ENCODE assay signal across 19 cellular contexts in genomic region chr14:31568151-31568550, GRCh38. TPM values are rescaled to one million over a fixed set of nuclear protein-coding genes. Genes with fewer than 3 reads are reported as not detected.
DNase-seq lines count a peak whose midpoint lies in the region; ATAC-seq, FAIRE-seq and TF ChIP-seq lines count a peak whose summit lies in the region.
"Had no signal": no experiment of that assay in that cellular context is flagged by ENCODE, and none has a peak within 500 bp of the region (broad histone marks: within the 10 kb centered on the region; RNA-seq: fewer than 3 reads in every experiment).

No MANE protein-coding gene starts in this region.

- TF ChIP-seq CTCF in CD8-positive, alpha-beta T cell (IDR thresholded peaks at IDR 0.05) = no peak
- TF ChIP-seq CTCF in endothelial cell of umbilical vein (IDR thresholded peaks at IDR 0.05; ENCODE audit: extremely low read depth in 1 of 2, insufficient read depth in 1 of 2, low read depth in 1 of 2, low read length in 2 of 2) (no peak), sigmoid colon (IDR thresholded peaks at IDR 0.05) (no peak)

- no peak for TF ChIP-seq EP300 in sigmoid colon (IDR thresholded peaks at IDR 0.05)

- no peaks in the 10 kb centered on the region for H3K9me1 ChIP-seq in endothelial cell of umbilical vein (replicated peaks; ENCODE audit: control insufficient read depth, extremely low read depth, insufficient read depth, low read length)

- H4K20me1 ChIP-seq in endothelial cell of umbilical vein (replicated peaks; ENCODE audit: control insufficient read depth, extremely low read depth, insufficient read depth, low read length) = no peaks in the 10 kb centered on the region
- H4K20me1 ChIP-seq: BLaER1 had no signal

- peak overlapping the region; percentile 23 for H2AFZ ChIP-seq in endothelial cell of umbilical vein (ENCODE audit: low read depth, low read length)

- H3K36me3 ChIP-seq in CD8-positive, alpha-beta T cell (ENCODE audit: insufficient read depth, low read length) = no peaks in the 10 kb centered on the region
- H3K36me3 ChIP-seq in MG63 (no peaks in the 10 kb centered on the region), endothelial cell of umbilical vein (ENCODE audit: control insufficient read depth in 2 of 2, extremely low read depth in 1 of 2, insufficient read depth in 2 of 2, low read length in 2 of 2) (no peaks in the 10 kb centered on the region), SJCRH30 (0 out of 2 replicates have a peak, but pooled peaks cover 5% of the 10 kb centered on the region), sigmoid colon (peaks cover 0 to 13% (median 0%) of the 10 kb centered on the region in 4 donors)

- H3K27ac Mint-ChIP-seq in CD8-positive, alpha-beta T cell = no peak overlapping the region
- peak overlapping the region in 4 of 10 donors; percentile 8 to 68 (median 36) for H3K27ac Mint-ChIP-seq in naive thymus-derived CD8-positive, alpha-beta T cell
- H3K27ac Mint-ChIP-seq: activated naive CD4-positive, alpha-beta T cell treated with anti-CD3 and anti-CD28 coated beads, Interleukin-2, amount 10 ng/mL, durations not matched to agents 7 days and 5 days had no signal

- no peaks in the 10 kb centered on the region for H3K9me3 ChIP-seq in CD8-positive, alpha-beta T cell (ENCODE audit: low read length)
- H3K9me3 ChIP-seq in MG63 = no peaks in the 10 kb centered on the region
- H3K9me3 ChIP-seq in endothelial cell of umbilical vein (replicated peaks; ENCODE audit: control insufficient read depth, insufficient read depth, low read length) = no peaks in the 10 kb centered on the region
- no peaks in the 10 kb centered on the region for H3K9me3 ChIP-seq in SJCRH30 (replicated peaks)
- H3K9me3 ChIP-seq in sigmoid colon = no peaks in the 10 kb centered on the region
- H3K9me3 ChIP-seq: BLaER1 had no signal

- peak overlapping the region; percentile 64 for H3K4me2 ChIP-seq in endothelial cell of umbilical vein (ENCODE audit: insufficient read depth, low read length)
- H3K4me2 ChIP-seq: BLaER1 had no signal

- no peaks in the 10 kb centered on the region for H3K9me3 Mint-ChIP-seq in CD8-positive, alpha-beta T cell
- H3K9me3 Mint-ChIP-seq in naive thymus-derived CD8-positive, alpha-beta T cell = no peaks in the 10 kb centered on the region
- H3K9me3 Mint-ChIP-seq: activated naive CD4-positive, alpha-beta T cell treated with anti-CD3 and anti-CD28 coated beads, Interleukin-2, amount 10 ng/mL, durations not matched to agents 7 days and 5 days had no signal

- H3K27ac ChIP-seq in CD8-positive, alpha-beta T cell (ENCODE audit: low read depth, low read length) = no peak overlapping the region
- H3K27ac ChIP-seq in endothelial cell of umbilical vein (ENCODE audit: insufficient read depth, low read depth, low read length) = peak overlapping the region; percentile 59
- no peak overlapping the region for H3K27ac ChIP-seq in SJCRH30
- peak overlapping the region in 1 of 4 donors; percentile 34 for H3K27ac ChIP-seq in sigmoid colon
- H3K27ac ChIP-seq: BLaER1, SK-N-MC had no signal

- POLR2A ChIA-PET in CD8-positive, alpha-beta T cell (lab: Charles Lee) = no interaction called here
- POLR2A ChIA-PET in endothelial cell of umbilical vein (lab: Charles Lee) = no interaction called here
- POLR2A ChIA-PET in naive thymus-derived CD8-positive, alpha-beta T cell (lab: Charles Lee) = interaction anchor here (1.5 kb wide), 1 partner anchor 509 kb away, joined by 3 read pairs; the partner anchor contains the start of gene ARHGAP5

- BruUV-seq in endothelial cell of umbilical vein (replicated peaks; lab: Mats Ljungman, UMichigan) = no TSS peak

- H3K4me3 Mint-ChIP-seq in CD8-positive, alpha-beta T cell = no peak overlapping the region
- no peak overlapping the region for H3K4me3 Mint-ChIP-seq in naive thymus-derived CD8-positive, alpha-beta T cell
- H3K4me3 Mint-ChIP-seq: activated naive CD4-positive, alpha-beta T cell treated with anti-CD3 and anti-CD28 coated beads, Interleukin-2, amount 10 ng/mL, durations not matched to agents 7 days and 5 days had no signal

- no peaks in the 10 kb centered on the region for H3K27me3 ChIP-seq in CD8-positive, alpha-beta T cell (ENCODE audit: insufficient read depth, low read length)
- no peaks in the 10 kb centered on the region for H3K27me3 ChIP-seq in MG63
- no peaks in the 10 kb centered on the region for H3K27me3 ChIP-seq in endothelial cell of umbilical vein (ENCODE audit: control insufficient read depth in 2 of 2, insufficient read depth in 2 of 2, low read length in 2 of 2)
- no peaks in the 10 kb centered on the region for H3K27me3 ChIP-seq in SJCRH30
- no peaks in the 10 kb centered on the region for H3K27me3 ChIP-seq in sigmoid colon
- H3K27me3 ChIP-seq: BLaER1 had no signal

- H3K27me3 Mint-ChIP-seq in CD8-positive, alpha-beta T cell (ENCODE audit: low read depth) = no peaks in the 10 kb centered on the region
- H3K27me3 Mint-ChIP-seq in naive thymus-derived CD8-positive, alpha-beta T cell = no peaks in the 10 kb centered on the region
- H3K27me3 Mint-ChIP-seq: activated naive CD4-positive, alpha-beta T cell treated with anti-CD3 and anti-CD28 coated beads, Interleukin-2, amount 10 ng/mL, durations not matched to agents 7 days and 5 days had no signal

- H3K4me3 ChIP-seq in CD8-positive, alpha-beta T cell (ENCODE audit: low read depth, low read length) = no peak overlapping the region
- H3K4me3 ChIP-seq in MG63 (no peak overlapping the region), endothelial cell of umbilical vein (replicated peaks in 1 of 3; ENCODE audit: insufficient read depth in 1 of 3, low read depth in 1 of 3, low read length in 3 of 3) (no peak overlapping the region), SJCRH30 (no peak overlapping the region), sigmoid colon (no peak overlapping the region)
- H3K4me3 ChIP-seq: BLaER1, SK-N-MC had no signal

- H3K79me2 ChIP-seq in endothelial cell of umbilical vein (ENCODE audit: control insufficient read depth, insufficient read depth, low read length) = no peaks in the 10 kb centered on the region

- ATAC-seq in CD8-positive, alpha-beta T cell = peak; percentile 51
- ATAC-seq in naive thymus-derived CD8-positive, alpha-beta T cell = peak; percentile 35 to 56
- ATAC-seq in HG03280 (IDR thresholded peaks at IDR 0.05; ENCODE audit: unreplicated experiment) = no peak

- DNase-seq in CD8-positive, alpha-beta T cell = no peak
- DNase-seq in MG63 (peak; percentile 4), endothelial cell of umbilical vein (ENCODE audit: low read depth, low spot score) (peak; percentile 56), SJCRH30 (no peak), sigmoid colon (no peak), SIG-M5 treated with dmso at 0.1 percent for 504 hours (lab: John Stamatoyannopoulos, UW; ENCODE audit: unreplicated experiment) (no peak)
- DNase-seq in naive thymus-derived CD8-positive, alpha-beta T cell = peak in 2 of 10 donors; percentile 17 to 20
- DNase-seq: activated CD4-positive, alpha-beta T cell treated with anti-CD3 and anti-CD28 coated beads, Interleukin-2, amount 50 U/mL, for 1 hour; activated naive CD4-positive, alpha-beta T cell treated with anti-CD3 and anti-CD28 coated beads, Interleukin-2, amount 10 ng/mL, durations not matched to agents 7 days and 5 days; activated T-cell treated with anti-CD3 and anti-CD28 coated beads for 4 hours; DMS153; H7; midbrain; NCI-H187; NCI-H69 had no signal

- CTCF ChIA-PET in CD8-positive, alpha-beta T cell (lab: Charles Lee) = no interaction called here
- CTCF ChIA-PET in endothelial cell of umbilical vein (lab: Charles Lee) = no interaction called here

- no peak overlapping the region for H3K9ac ChIP-seq in endothelial cell of umbilical vein (replicated peaks; ENCODE audit: extremely low read depth, insufficient read depth, low read length)
- H3K9ac ChIP-seq: BLaER1 had no signal

- 60 to 66% methylated on average over 4 of the region's 4 CpGs for WGBS in sigmoid colon, 2 donors

- TF ChIP-seq POLR2A in endothelial cell of umbilical vein (IDR thresholded peaks at IDR 0.05; ENCODE audit: low read depth, low read length) (no peak), sigmoid colon (IDR thresholded peaks at IDR 0.05) (no peak)

- intact Hi-C loops in CD8-positive, alpha-beta T cell (cut with DNase I, micrococcal nuclease) = loop anchor here in 1 of 2 experiments (10.0 kb wide), 1 partner anchor 943 kb away; the partner anchor contains the start of gene SCFD1
- intact Hi-C loops in endothelial cell of umbilical vein (cut with micrococcal nuclease) = loop anchor here (5.0 kb wide), 1 partner anchor 634 kb away; the partner anchor contains the start of genes RNU6-7 and RNU6-8
- intact Hi-C loops in sigmoid colon (cut with DNase I) = no loop called here

- peaks cover 29% of the 10 kb centered on the region for H3K4me1 Mint-ChIP-seq in CD8-positive, alpha-beta T cell (ENCODE audit: low read depth)
- H3K4me1 Mint-ChIP-seq in naive thymus-derived CD8-positive, alpha-beta T cell = peaks cover 4 to 35% (median 22%) of the 10 kb centered on the region in 4 donors

- dilution Hi-C loops in endothelial cell of umbilical vein (cut with MboI; ENCODE audit: extremely low pct_ligation_motif_present, low sequenced_read_pairs) = no loop called here

- peaks cover 4% of the 10 kb centered on the region for H3K4me1 ChIP-seq in CD8-positive, alpha-beta T cell (ENCODE audit: insufficient read depth, low read length)
- peaks cover 13% of the 10 kb centered on the region for H3K4me1 ChIP-seq in endothelial cell of umbilical vein (ENCODE audit: control insufficient read depth, extremely low read depth, insufficient read depth, low read length)
- no peaks in the 10 kb centered on the region for H3K4me1 ChIP-seq in SJCRH30
- peaks cover 0 to 10% (median 8%) of the 10 kb centered on the region in 4 donors for H3K4me1 ChIP-seq in sigmoid colon

- FAIRE-seq in endothelial cell of umbilical vein (lab: Jason Lieb, UNC) = no peak
- FAIRE-seq: bronchial epithelial cell had no signal

- H3K36me3 Mint-ChIP-seq in CD8-positive, alpha-beta T cell = peaks cover 34% of the 10 kb centered on the region
- H3K36me3 Mint-ChIP-seq in naive thymus-derived CD8-positive, alpha-beta T cell = peaks cover 6 to 38% (median 30%) of the 10 kb centered on the region in 3 donors

RNA-seq across cellular contexts. Expression of gene NUBPL, which starts 6.9 kb away (rescaled TPM):
- 1 to 10 TPM; 4.7 to 7.5 TPM for total RNA-seq in CD8-positive, alpha-beta T cell
- total RNA-seq in MG63 (2014; rRNA removed; shearing (Covaris generic); ENCODE audit: low replicate concordance) = 10.9 and 20.6 TPM in 2 replicates
- total RNA-seq in endothelial cell of umbilical vein (8.2 and 12.3 TPM in 2 replicates), sigmoid colon (10 to 100 TPM in 3 of 4 donors, 1 to 10 TPM in 1; 9.2 to 15.5 (median 13.2) TPM)
- polyA plus RNA-seq in endothelial cell of umbilical vein (1.8 and 2.1 TPM in 2 replicates), sigmoid colon (1 to 10 TPM; 5.3 to 6.0 (median 5.6) TPM)
- polyA plus RNA-seq in endothelial cell of umbilical vein (2011; cell fraction: cytosol; rRNA removed) = 3.0 and 3.1 TPM in 2 replicates
- polyA plus RNA-seq in endothelial cell of umbilical vein (2011; cell fraction: nucleus; rRNA removed) = 3.8 and 4.2 TPM in 2 replicates
- 4.1 and 5.5 TPM in 2 replicates for polyA plus RNA-seq in endothelial cell of umbilical vein (2012)
- polyA minus RNA-seq in endothelial cell of umbilical vein = 5.6 and 7.8 TPM in 2 replicates
- 3.9 TPM for polyA minus RNA-seq in endothelial cell of umbilical vein (2011; cell fraction: cytosol; rRNA and poly(A)+ RNA removed)
- polyA minus RNA-seq in endothelial cell of umbilical vein (2011; cell fraction: nucleus; rRNA and poly(A)+ RNA removed) = 11.6 and 18.5 TPM in 2 replicates
- total RNA-seq in naive thymus-derived CD8-positive, alpha-beta T cell = 10 to 100 TPM in 1 of 2 experiments, 1 to 10 TPM in 1; 8.0 to 11.3 TPM
- polyA plus RNA-seq in naive thymus-derived CD8-positive, alpha-beta T cell = 1 to 10 TPM; 6.7 to 9.1 (median 8.6) TPM
- total RNA-seq in SJCRH30 (2014; rRNA removed; shearing (Covaris generic)) = 11.2 and 13.6 TPM in 2 replicates

Comparison
In these comparisons a context has a peak if more than half of its experiments do, and no peak if none do; other contexts are left out.
1. DNase-seq: peak in MG63 (single experiment) and endothelial cell of umbilical vein (single experiment); none in CD8-positive, alpha-beta T cell (0 of 7), SJCRH30 (0 of 2), sigmoid colon (single experiment) and SIG-M5 treated with dmso at 0.1 percent for 504 hours (single experiment).